Comparison of ENCODE assay signal across 9 cellular contexts in the genomic region with DNA sequence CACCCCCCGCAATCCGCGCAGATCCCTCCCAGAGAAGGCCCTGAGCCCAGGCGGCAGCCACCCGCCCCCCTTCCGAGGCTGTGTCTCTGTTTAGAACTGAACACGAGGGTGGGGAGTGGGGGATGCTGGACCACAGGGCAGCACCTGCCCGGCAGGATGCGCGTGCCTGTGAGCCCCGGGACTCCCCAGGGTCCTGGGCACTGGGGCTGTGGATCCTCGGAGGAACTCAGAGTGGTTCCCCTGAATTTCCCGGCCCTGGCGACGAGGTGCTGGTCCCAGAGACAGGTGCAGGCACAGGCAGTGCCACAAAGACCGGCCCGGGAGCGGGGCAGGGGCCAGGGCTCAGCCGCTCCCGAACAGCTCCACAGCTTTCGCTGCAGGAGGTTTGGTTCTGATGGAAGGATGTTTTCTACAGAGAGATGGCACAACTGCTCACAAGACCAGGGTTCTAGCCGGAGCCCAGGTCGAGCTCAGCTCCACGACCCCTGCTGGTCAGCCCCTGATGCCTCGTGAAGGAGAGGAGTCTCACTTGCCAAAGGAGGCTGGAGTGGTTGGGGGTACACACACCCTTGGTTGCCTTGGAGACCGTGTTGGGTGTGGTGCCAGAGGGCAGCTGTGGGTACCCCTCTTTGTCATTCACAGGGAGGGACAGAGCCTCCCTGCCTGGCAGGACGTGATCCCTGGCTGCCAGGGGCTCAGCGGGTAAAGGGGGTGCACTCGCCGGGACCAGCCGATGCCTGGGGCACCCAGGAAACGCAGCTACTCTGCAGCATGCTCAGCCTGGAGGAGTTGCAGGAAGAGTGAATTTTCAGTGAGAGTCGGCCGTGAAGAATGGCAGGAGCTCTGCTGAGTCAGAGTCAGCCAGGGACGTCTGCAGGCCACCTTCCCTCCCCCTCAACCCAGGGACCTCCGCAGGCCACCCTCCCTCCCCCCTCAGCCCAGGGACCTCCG. TPM values are rescaled to one million over a fixed set of nuclear protein-coding genes. Genes with fewer than 3 reads are reported as not detected.
DNase-seq lines count a peak whose midpoint lies in the region; ATAC-seq and TF ChIP-seq lines count a peak whose summit lies in the region.
"Had no signal": no experiment of that assay in that cellular context is flagged by ENCODE, and none has a peak within 500 bp of the region (broad histone marks: within the 10 kb centered on the region; RNA-seq: fewer than 3 reads in every experiment).

No MANE protein-coding gene starts in this region.

- peak in 1 of 3 experiments; percentile 15 for TF ChIP-seq CTCF in testis (IDR thresholded peaks at IDR 0.05)

- H3K4me1 ChIP-seq in testis: peaks cover 30% of the 10 kb centered on the region

- TF ChIP-seq POLR2A in testis (IDR thresholded peaks at IDR 0.05): no peak

- peak overlapping the region; percentile 38 for H3K27ac ChIP-seq in KOPT-K1 (ENCODE audit: low read depth, low read length, poor library complexity, severe bottlenecking)
- peak overlapping the region; percentile 73 to 79 for H3K27ac ChIP-seq in testis

- 21 to 37% methylated on average over 13 to 31 of the region's 37 CpGs for WGBS in testis, 2 donors

- DNase-seq in activated naive CD4-positive, alpha-beta T cell treated with anti-CD3 and anti-CD28 coated beads, Interleukin-2, amount 50 U/mL, for 16 hours: peak; percentile 13
- DNase-seq in iris pigment epithelial cell (ENCODE audit: low read depth) (peak; percentile 47), testis (peak; percentile 18), SW480 (ENCODE audit: low spot score) (no peak), NCI-H128 (lab: John Stamatoyannopoulos, UW; ENCODE audit: unreplicated experiment) (no peak)

- ATAC-seq in HG03469 (IDR thresholded peaks at IDR 0.05; ENCODE audit: unreplicated experiment): no peak

- H3K4me3 ChIP-seq in GM08714 (ENCODE audit: low read length) (peak overlapping the region; percentile 47; the same call in 1 of the 2 replicates), testis (peak overlapping the region; percentile 41 to 57)

- H3K36me3 ChIP-seq in KOPT-K1 (ENCODE audit: insufficient read depth, low read length) (no peaks in the 10 kb centered on the region), testis (ENCODE audit: low read depth, missing control alignments) (no peaks in the 10 kb centered on the region)

- intact Hi-C loops in testis (cut with DNase I; ENCODE audit: low total_unique reads): no loop called here

- no peaks in the 10 kb centered on the region for H3K27me3 ChIP-seq in testis

- H3K9me3 ChIP-seq in KOPT-K1 (ENCODE audit: insufficient read depth, low read length, poor library complexity, severe bottlenecking) (no peaks in the 10 kb centered on the region), testis (no peaks in the 10 kb centered on the region)

RNA-seq across cellular contexts. Expression of a gene that starts 4.4 kb away (rescaled TPM):
- total RNA-seq in testis: 1 to 10 TPM; 1.6 to 2.0 TPM
- 0.88 TPM for polyA plus RNA-seq in testis (ENCODE audit: insufficient read depth, low read depth, low replicate concordance)

RNA-seq across cellular contexts. Expression of a gene that starts 28.0 kb away (rescaled TPM):
- 1 to 10 TPM; 2.8 to 4.3 TPM for total RNA-seq in testis
- 0.54 TPM for polyA plus RNA-seq in testis (ENCODE audit: insufficient read depth, low read depth, low replicate concordance)
- total RNA-seq: T-helper 1 cell treated with Interleukin-12 subunit alpha and Interleukin-12 subunit beta and Interleukin-4 antibody, amounts not matched to agents 30 ng/mL and 1 ng/mL, for 36 hours had no signal

RNA-seq across cellular contexts. Expression of a gene that starts 54.1 kb away (rescaled TPM):
- total RNA-seq in testis: under 1 TPM; 0.37 to 0.39 TPM
- 0.47 TPM for polyA plus RNA-seq in testis (ENCODE audit: insufficient read depth, low read depth, low replicate concordance)

Comparison
In these comparisons a context has a peak if more than half of its experiments do, and no peak if none do; other contexts are left out.
1. DNase-seq: peak in activated naive CD4-positive, alpha-beta T cell treated with anti-CD3 and anti-CD28 coated beads, Interleukin-2, amount 50 U/mL, for 16 hours (single experiment), iris pigment epithelial cell (single experiment) and testis (single experiment); none in SW480 (single experiment) and NCI-H128 (single experiment).